8 cellular contexts compared by ENCODE assay signal in the genomic region with DNA sequence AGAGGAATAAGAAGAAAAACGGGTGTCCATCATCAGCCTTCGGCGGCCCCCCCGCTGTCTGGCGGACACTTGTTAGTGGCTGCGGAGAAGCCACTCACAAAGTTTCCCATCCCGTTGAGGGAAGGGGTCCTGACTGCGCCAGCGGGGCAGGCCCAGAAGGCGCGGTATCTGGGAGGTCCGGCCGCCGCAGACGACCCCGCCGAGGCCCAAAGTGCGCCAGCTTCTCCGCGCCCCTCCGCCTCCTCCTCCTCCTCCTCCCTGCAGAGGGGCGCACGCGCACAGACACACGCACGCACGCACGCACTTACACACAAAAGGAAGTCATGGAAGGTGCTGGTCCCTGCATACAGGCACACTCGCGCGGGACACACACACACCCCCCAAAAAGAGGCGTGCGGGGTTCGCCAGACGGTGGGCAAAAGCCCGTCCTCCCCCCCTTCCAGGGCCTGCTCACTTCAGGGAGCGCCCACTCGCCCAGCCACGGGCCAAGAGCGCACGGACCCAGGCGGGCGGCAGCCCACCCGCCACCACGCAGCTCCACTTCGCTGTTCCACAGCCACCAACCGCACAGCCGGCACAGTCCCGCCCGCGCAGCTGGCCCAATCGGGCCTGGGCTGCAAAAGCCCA. TPM values are rescaled to one million over a fixed set of nuclear protein-coding genes. Genes with fewer than 3 reads are reported as not detected.
A peak's percentile ranks its signal among the peaks of the same experiment; 100 is the strongest.
DNase-seq lines count a peak whose midpoint lies in the region; ATAC-seq and TF ChIP-seq lines count a peak whose summit lies in the region.

No MANE protein-coding gene starts in this region.

- H3K27ac ChIP-seq in OCI-LY7 (ENCODE audit: low read depth, low read length, poor library complexity, severe bottlenecking) (no peak overlapping the region), heart left ventricle (peak overlapping the region; percentile 35 to 88 (median 76))

- peak; percentile 63 to 94 (median 92) for ATAC-seq in heart left ventricle

- CTCF ChIA-PET in OCI-LY7 (lab: Charles Lee; ENCODE audit: unreplicated experiment): no interaction called here

- intact Hi-C loops in OCI-LY7 (cut with micrococcal nuclease; ENCODE audit: unreplicated experiment): no loop called here
- intact Hi-C loops in heart left ventricle (cut with DNase I): loop anchor here in 1 of 10 donors (2.0 kb wide), 1 partner anchor 18 kb away; the partner anchor contains the start of gene ZNF148

- POLR2A ChIA-PET in OCI-LY7 (lab: Charles Lee): interaction anchor here (1.6 to 1.7 kb wide), 2 partner anchors 10 to 16 kb away, joined by 3 to 6 read pairs; no protein-coding TSS in a partner anchor

- H3K9me3 ChIP-seq in OCI-LY7 (ENCODE audit: low read length) (peaks cover 6% of the 10 kb centered on the region; the same call in 1 of the 2 replicates), heart left ventricle (no peaks in the 10 kb centered on the region)

- no TSS peak for BruUV-seq in OCI-LY7 (replicated peaks; lab: Mats Ljungman, UMichigan)

- peak; percentile 25 for DNase-seq in EH (ENCODE audit: low read depth)
- DNase-seq in HCEC 1CT: peak; percentile 29
- DNase-seq in OCI-LY7 (ENCODE audit: low spot score): no peak
- peak; percentile 48 for DNase-seq in activated naive CD4-positive, alpha-beta T cell treated with Interleukin-2 at 50 U/mL for 16 hours
- DNase-seq in heart left ventricle: peak; percentile 45 to 76 (median 59)
- DNase-seq in putamen (ENCODE audit: low spot score): peak; percentile 63
- DNase-seq in NCI-H1930 (lab: John Stamatoyannopoulos, UW): no peak
- no peak for DNase-seq in HPDE6-E6E7 (ENCODE audit: extremely low spot score)

- peaks cover 96% of the 10 kb centered on the region for H3K79me2 ChIP-seq in OCI-LY7 (ENCODE audit: insufficient read depth, low read depth, low read length)

- H3K36me3 ChIP-seq in OCI-LY7 (ENCODE audit: insufficient read depth, low read length) (peaks cover 18% of the 10 kb centered on the region; the same call in 1 of the 2 replicates), heart left ventricle (no peaks in the 10 kb centered on the region)

- peak in 1 of 2 donors; percentile 51 for TF ChIP-seq POLR2A in heart left ventricle (IDR thresholded peaks at IDR 0.05)

- H3K4me1 ChIP-seq in OCI-LY7 (ENCODE audit: insufficient read depth, low read length, poor library complexity, severe bottlenecking) (peaks cover 33% of the 10 kb centered on the region), heart left ventricle (peaks cover 0 to 67% (median 37%) of the 10 kb centered on the region in 12 donors)

- H2AFZ ChIP-seq in OCI-LY7 (ENCODE audit: low read length): no peak overlapping the region

- H4K20me1 ChIP-seq in OCI-LY7 (ENCODE audit: insufficient read depth, low read length): peaks cover 33% of the 10 kb centered on the region

- H3K4me3 ChIP-seq in OCI-LY7 (ENCODE audit: low read depth, low read length, poor library complexity, severe bottlenecking): peak overlapping the region; percentile 51
- peak overlapping the region; percentile 30 to 73 (median 62) for H3K4me3 ChIP-seq in heart left ventricle

- TF ChIP-seq CTCF in OCI-LY7 (conservative IDR thresholded peaks at IDR 0.05; ENCODE audit: low read length) (no peak), heart left ventricle (IDR thresholded peaks at IDR 0.05) (no peak)

- H3K9me2 ChIP-seq in OCI-LY7 (ENCODE audit: insufficient read depth, low read length): no peaks in the 10 kb centered on the region

- H3K27me3 ChIP-seq in heart left ventricle: no peaks in the 10 kb centered on the region

- H3K4me2 ChIP-seq in OCI-LY7 (ENCODE audit: low read length): peak overlapping the region; percentile 72

- WGBS in heart left ventricle, 4 donors: 7 to 14% (median 10%) methylated on average over 37 to 52 of the region's 52 CpGs

RNA-seq across cellular contexts. Expression of gene ZNF148, which starts 18.0 kb away (rescaled TPM):
- 19.8 and 20.9 TPM in 2 replicates for total RNA-seq in OCI-LY7 (2014; rRNA removed; shearing (Covaris generic))
- total RNA-seq in OCI-LY7 (2022) (35.4 and 42.1 TPM in 2 replicates), heart left ventricle (10 to 100 TPM; 24.1 to 62.4 (median 40.2) TPM)
- polyA plus RNA-seq in heart left ventricle: 1 to 10 TPM; 4.5 to 8.4 TPM

Comparison
In these comparisons a context has a peak if more than half of its experiments do, and no peak if none do; other contexts are left out.
1. DNase-seq: peak in EH (single experiment), HCEC 1CT (single experiment), activated naive CD4-positive, alpha-beta T cell treated with Interleukin-2 at 50 U/mL for 16 hours (single experiment), heart left ventricle (5 of 5) and putamen (single experiment); none in OCI-LY7 (single experiment), NCI-H1930 (0 of 2) and HPDE6-E6E7 (single experiment).